16 cellular contexts compared by ENCODE assay signal in genomic region chr1:208520700-208521099, GRCh38.
DNase-seq lines count a peak whose midpoint lies in the region; ATAC-seq and TF ChIP-seq lines count a peak whose summit lies in the region.
"Had no signal": no experiment of that assay in that cellular context is flagged by ENCODE, and none has a peak within 500 bp of the region (broad histone marks: within the 10 kb centered on the region; RNA-seq: fewer than 3 reads in every experiment).

No MANE protein-coding gene starts in this region.

- DNase-seq in AG08395 (ENCODE audit: low spot score) (peak; percentile 31), G401 (ENCODE audit: low spot score) (peak; percentile 88), RPMI7951 (ENCODE audit: low read depth) (peak; percentile 37), esophagus muscularis mucosa (ENCODE audit: extremely low spot score) (peak; percentile 77), A172 (ENCODE audit: low spot score) (no peak), Ammon's horn (ENCODE audit: low spot score) (no peak), NCI-H345 (lab: John Stamatoyannopoulos, UW) (no peak)
- DNase-seq in stimulated activated naive CD8-positive, alpha-beta T cell treated with anti-CD3 and anti-CD28 coated beads, Interleukin-15, amount 100 ng/mL, for 72 hours, result no peak
- DNase-seq: Caco-2; CD4-positive, CD25-positive, alpha-beta regulatory T cell; DMS79 treated with DMSO at 0.1 percent for 48 hours; MM.1S; NCI-H1092 treated with DMSO at 0.1 percent for 48 hours; NCI-H226; SW 1271 had no signal

- TF ChIP-seq CTCF in esophagus muscularis mucosa (IDR thresholded peaks at IDR 0.05), result no peak

- no peak overlapping the region for H3K27ac ChIP-seq in esophagus muscularis mucosa (replicated peaks in 1 of 4)

- no peaks in the 10 kb centered on the region for H3K4me1 Mint-ChIP-seq in stimulated activated naive CD8-positive, alpha-beta T cell treated with anti-CD3 and anti-CD28 coated beads, Interleukin-15, amount 100 ng/mL, for 72 hours
- H3K4me1 Mint-ChIP-seq: B cell; CD4-positive, CD25-positive, alpha-beta regulatory T cell had no signal

- 100% methylated on average over 1 of the region's 1 CpG for WGBS in esophagus muscularis mucosa

- no peak for TF ChIP-seq EP300 in esophagus muscularis mucosa (IDR thresholded peaks at IDR 0.05)

- ATAC-seq in stimulated activated naive CD8-positive, alpha-beta T cell treated with anti-CD3 and anti-CD28 coated beads, Interleukin-15, amount 100 ng/mL, for 72 hours, result no peak

- H3K9me3 Mint-ChIP-seq in stimulated activated naive CD8-positive, alpha-beta T cell treated with anti-CD3 and anti-CD28 coated beads, Interleukin-15, amount 100 ng/mL, for 72 hours, result peaks cover 0 to 18% of the 10 kb centered on the region in 2 donors

- no peak overlapping the region for H3K4me3 ChIP-seq in esophagus muscularis mucosa

- peaks cover 0 to 6% (median 0%) of the 10 kb centered on the region in 4 donors for H3K9me3 ChIP-seq in esophagus muscularis mucosa
- H3K9me3 ChIP-seq: Caco-2 had no signal

- in situ Hi-C loops in G401 (cut with HindIII; ENCODE audit: low sequenced_read_pairs), result no loop called here

- no peaks in the 10 kb centered on the region for H3K27me3 Mint-ChIP-seq in stimulated activated naive CD8-positive, alpha-beta T cell treated with anti-CD3 and anti-CD28 coated beads, Interleukin-15, amount 100 ng/mL, for 72 hours
- H3K27me3 Mint-ChIP-seq: B cell; CD4-positive, CD25-positive, alpha-beta regulatory T cell had no signal

- TF ChIP-seq POLR2A in esophagus muscularis mucosa (IDR thresholded peaks at IDR 0.05; ENCODE audit: low read depth), result no peak

- no peaks in the 10 kb centered on the region for H3K36me3 ChIP-seq in esophagus muscularis mucosa

- no peak overlapping the region for H3K4me3 Mint-ChIP-seq in stimulated activated naive CD8-positive, alpha-beta T cell treated with anti-CD3 and anti-CD28 coated beads, Interleukin-15, amount 100 ng/mL, for 72 hours
- H3K4me3 Mint-ChIP-seq: B cell; CD4-positive, CD25-positive, alpha-beta regulatory T cell had no signal

- intact Hi-C loops in esophagus muscularis mucosa (cut with DNase I), result no loop called here

- no peaks in the 10 kb centered on the region for H3K27me3 ChIP-seq in esophagus muscularis mucosa

- H3K27ac Mint-ChIP-seq in stimulated activated naive CD8-positive, alpha-beta T cell treated with anti-CD3 and anti-CD28 coated beads, Interleukin-15, amount 100 ng/mL, for 72 hours, result no peak overlapping the region
- H3K27ac Mint-ChIP-seq: B cell; CD4-positive, CD25-positive, alpha-beta regulatory T cell had no signal

- no peaks in the 10 kb centered on the region for H3K4me1 ChIP-seq in esophagus muscularis mucosa
- H3K4me1 ChIP-seq: Caco-2 had no signal

Comparison
In these comparisons a context has a peak if more than half of its experiments do, and no peak if none do; other contexts are left out.
1. DNase-seq: peak in AG08395 (single experiment), G401 (single experiment), RPMI7951 (single experiment) and esophagus muscularis mucosa (single experiment); none in A172 (single experiment), stimulated activated naive CD8-positive, alpha-beta T cell treated with anti-CD3 and anti-CD28 coated beads, Interleukin-15, amount 100 ng/mL, for 72 hours (0 of 2), Ammon's horn (single experiment) and NCI-H345 (single experiment).